18 cellular contexts compared by ENCODE assay signal in genomic region chr5:161372682-161373344, GRCh38.
DNase-seq lines count a peak whose midpoint lies in the region; ATAC-seq lines count a peak whose summit lies in the region.
"Had no signal": no experiment of that assay in that cellular context is flagged by ENCODE, and none has a peak within 500 bp of the region (broad histone marks: within the 10 kb centered on the region; RNA-seq: fewer than 3 reads in every experiment).

No MANE protein-coding gene starts in this region.

- no peak overlapping the region for H3K4me3 Mint-ChIP-seq in activated naive CD4-positive, alpha-beta T cell treated with anti-CD3 and anti-CD28 coated beads, Interleukin-2, amount 10 ng/mL, durations not matched to agents 7 days and 5 days
- H3K4me3 Mint-ChIP-seq: activated CD8-positive, alpha-beta T cell treated with anti-CD3 and anti-CD28 coated beads, Interleukin-2, amount 10 ng/mL, durations not matched to agents 7 days and 5 days; dendritic cell treated with granulocyte-macrophage colony-stimulating factor and Interleukin-4, amounts not matched to agents 40 ng/mL and 50 ng/mL, for 4 days; naive B cell had no signal

- ATAC-seq in GM18858 (IDR thresholded peaks at IDR 0.05; ENCODE audit: unreplicated experiment) (peak; percentile 84), GM21723 (IDR thresholded peaks at IDR 0.05; ENCODE audit: unreplicated experiment) (peak; percentile 79), HG03196 (IDR thresholded peaks at IDR 0.05; ENCODE audit: unreplicated experiment) (peak; percentile 63), HG02970 (IDR thresholded peaks at IDR 0.05; ENCODE audit: low FRiP score, unreplicated experiment) (no peak)
- ATAC-seq: activated CD8-positive, alpha-beta T cell treated with anti-CD3 and anti-CD28 coated beads, Interleukin-2, amount 10 ng/mL, durations not matched to agents 7 days and 5 days; left lobe of liver had no signal

- CTCF ChIA-PET in activated naive CD4-positive, alpha-beta T cell treated with anti-CD3 and anti-CD28 coated beads, Interleukin-2, amount 10 ng/mL, durations not matched to agents 7 days and 5 days (lab: Charles Lee) = no interaction called here

- H3K27me3 Mint-ChIP-seq in activated naive CD4-positive, alpha-beta T cell treated with anti-CD3 and anti-CD28 coated beads, Interleukin-2, amount 10 ng/mL, durations not matched to agents 7 days and 5 days = no peaks in the 10 kb centered on the region
- H3K27me3 Mint-ChIP-seq: dendritic cell treated with granulocyte-macrophage colony-stimulating factor and Interleukin-4, amounts not matched to agents 40 ng/mL and 50 ng/mL, for 4 days; naive B cell had no signal

- H3K27ac Mint-ChIP-seq in activated naive CD4-positive, alpha-beta T cell treated with anti-CD3 and anti-CD28 coated beads, Interleukin-2, amount 10 ng/mL, durations not matched to agents 7 days and 5 days = no peak overlapping the region
- H3K27ac Mint-ChIP-seq: activated CD8-positive, alpha-beta T cell treated with anti-CD3 and anti-CD28 coated beads, Interleukin-2, amount 10 ng/mL, durations not matched to agents 7 days and 5 days; dendritic cell treated with granulocyte-macrophage colony-stimulating factor and Interleukin-4, amounts not matched to agents 40 ng/mL and 50 ng/mL, for 4 days had no signal

- DNase-seq in left kidney (ENCODE audit: low read depth, low spot score) (peak; percentile 11), NCI-H146 treated with DMSO at 0.1 percent for 48 hours (lab: John Stamatoyannopoulos, UW; ENCODE audit: unreplicated experiment) (no peak), T1000 (lab: John Stamatoyannopoulos, UW) (no peak)
- DNase-seq in activated naive CD4-positive, alpha-beta T cell treated with anti-CD3 and anti-CD28 coated beads, Interleukin-2, amount 10 ng/mL, durations not matched to agents 7 days and 5 days = no peak
- DNase-seq: activated CD8-positive, alpha-beta T cell treated with anti-CD3 and anti-CD28 coated beads, Interleukin-2, amount 10 ng/mL, durations not matched to agents 7 days and 5 days; AML-193; aorta; DMS153; esophagus squamous epithelium; MG63; naive B cell; NCI-H2227 treated with DMSO at 0.1 percent for 48 hours had no signal

- no peaks in the 10 kb centered on the region for H3K4me1 Mint-ChIP-seq in activated naive CD4-positive, alpha-beta T cell treated with anti-CD3 and anti-CD28 coated beads, Interleukin-2, amount 10 ng/mL, durations not matched to agents 7 days and 5 days
- H3K4me1 Mint-ChIP-seq: naive B cell had no signal

- no peaks in the 10 kb centered on the region for H3K36me3 Mint-ChIP-seq in activated naive CD4-positive, alpha-beta T cell treated with anti-CD3 and anti-CD28 coated beads, Interleukin-2, amount 10 ng/mL, durations not matched to agents 7 days and 5 days
- H3K36me3 Mint-ChIP-seq: naive B cell had no signal

- no peaks in the 10 kb centered on the region for H3K9me3 Mint-ChIP-seq in activated naive CD4-positive, alpha-beta T cell treated with anti-CD3 and anti-CD28 coated beads, Interleukin-2, amount 10 ng/mL, durations not matched to agents 7 days and 5 days
- H3K9me3 Mint-ChIP-seq: dendritic cell treated with granulocyte-macrophage colony-stimulating factor and Interleukin-4, amounts not matched to agents 40 ng/mL and 50 ng/mL, for 4 days had no signal
